8 cellular contexts compared by ENCODE assay signal in genomic region chr13:32309812-32310706, GRCh38. TPM values are rescaled to one million over a fixed set of nuclear protein-coding genes. Genes with fewer than 3 reads are reported as not detected.
DNase-seq lines count a peak whose midpoint lies in the region; ATAC-seq, FAIRE-seq and TF ChIP-seq lines count a peak whose summit lies in the region.

No MANE protein-coding gene starts in this region.

- peaks cover 16% of the 10 kb centered on the region for H3K4me1 Mint-ChIP-seq in activated naive CD8-positive, alpha-beta T cell treated with anti-CD3 and anti-CD28 coated beads, Interleukin-2, amount 50 U/mL, for 24 hours

- H3K36me3 Mint-ChIP-seq in activated naive CD8-positive, alpha-beta T cell treated with anti-CD3 and anti-CD28 coated beads, Interleukin-2, amount 50 U/mL, for 24 hours (ENCODE audit: low read depth): no peaks in the 10 kb centered on the region

- H3K27ac ChIP-seq in A549 (no peak overlapping the region), right cardiac atrium (ENCODE audit: low read length) (peak overlapping the region; percentile 26)

- no peak overlapping the region for H3K4me3 Mint-ChIP-seq in activated naive CD8-positive, alpha-beta T cell treated with anti-CD3 and anti-CD28 coated beads, Interleukin-2, amount 50 U/mL, for 24 hours

- peak; percentile 5 to 49 for DNase-seq in A549 (ENCODE audit: low read depth in 1 of 2, low spot score in 1 of 2)
- DNase-seq in GM03348 (ENCODE audit: low spot score): peak; percentile 63
- DNase-seq in HFF-Myc (ENCODE audit: extremely low read depth, low read depth): no peak
- peak; percentile 10 to 41 for DNase-seq in NCI-H446 (lab: John Stamatoyannopoulos, UW)
- no peak for DNase-seq in activated naive CD8-positive, alpha-beta T cell treated with anti-CD3 and anti-CD28 coated beads, Interleukin-2, amount 50 U/mL, for 24 hours
- no peak for DNase-seq in right cardiac atrium
- no peak for DNase-seq in sciatic nerve (ENCODE audit: low spot score)
- DNase-seq in posterior vena cava (ENCODE audit: low spot score): no peak

- no peak for FAIRE-seq in A549 (lab: Jason Lieb, UNC)

- TF ChIP-seq CTCF in A549 (IDR thresholded peaks at IDR 0.05) (peak; percentile 63), HFF-Myc (IDR thresholded peaks at IDR 0.05; ENCODE audit: low read depth, low read length, missing control alignments) (peak; percentile 59)

- H3K4me1 ChIP-seq in A549: peaks cover 3% of the 10 kb centered on the region; the same call in 1 of the 3 replicates
- H3K4me1 ChIP-seq in right cardiac atrium (ENCODE audit: control insufficient read depth, insufficient read depth, low read length): peaks cover 7% of the 10 kb centered on the region

- H3K27me3 Mint-ChIP-seq in activated naive CD8-positive, alpha-beta T cell treated with anti-CD3 and anti-CD28 coated beads, Interleukin-2, amount 50 U/mL, for 24 hours: no peaks in the 10 kb centered on the region

- H3K27me3 ChIP-seq in right cardiac atrium (ENCODE audit: control insufficient read depth, insufficient read depth): no peaks in the 10 kb centered on the region

- TF ChIP-seq POLR2A in A549 (IDR thresholded peaks at IDR 0.05; ENCODE audit: low read length): no peak

- POLR2A ChIA-PET in A549 (lab: Yijun Ruan, JAX): no interaction called here

- TF ChIP-seq EP300 in A549 (IDR thresholded peaks at IDR 0.05): no peak

- CTCF ChIA-PET in A549 (lab: Yijun Ruan, JAX): interaction anchor here (1.2 to 2.1 kb wide), 3 partner anchors 8 to 401 kb away, joined by 4 to 13 read pairs (median 9); no protein-coding TSS in a partner anchor

- 22% methylated on average over 19 of the region's 19 CpGs for WGBS in A549 (ENCODE audit: missing lambda C conversion rate)
- WGBS in right cardiac atrium: 33% methylated on average over 19 of the region's 19 CpGs

- H3K9me3 Mint-ChIP-seq in activated naive CD8-positive, alpha-beta T cell treated with anti-CD3 and anti-CD28 coated beads, Interleukin-2, amount 50 U/mL, for 24 hours: no peaks in the 10 kb centered on the region

- no peak overlapping the region for H3K27ac Mint-ChIP-seq in activated naive CD8-positive, alpha-beta T cell treated with anti-CD3 and anti-CD28 coated beads, Interleukin-2, amount 50 U/mL, for 24 hours

- H3K4me3 ChIP-seq in A549 (no peak overlapping the region), HFF-Myc (replicated peaks; ENCODE audit: low read depth, low read length) (no peak overlapping the region), right cardiac atrium (ENCODE audit: low read length) (peak overlapping the region; percentile 62)

- TF ChIP-seq RAD21 in A549 (conservative IDR thresholded peaks at IDR 0.05 in 1 of 2, IDR thresholded peaks at IDR 0.05 in 1 of 2): peak; percentile 45 to 61; a peak in 4 of 5 replicates

- H3K9me3 ChIP-seq in A549 (no peaks in the 10 kb centered on the region), right cardiac atrium (ENCODE audit: control insufficient read depth, low read length) (no peaks in the 10 kb centered on the region)

- H3K4me2 ChIP-seq in A549: peak overlapping the region; percentile 64

- intact Hi-C loops in right cardiac atrium (cut with DNase I): loop anchor here (2.0 to 10.0 kb wide), 10 partner anchors 58 to 485 kb away; no protein-coding TSS in a partner anchor
- intact Hi-C loops in sciatic nerve (cut with DNase I): no loop called here
- intact Hi-C loops in posterior vena cava (cut with DNase I): loop anchor here (5.0 to 10.0 kb wide), 4 partner anchors 288 to 408 kb away; no protein-coding TSS in a partner anchor

- ATAC-seq in A549: peak; percentile 81 to 92
- ATAC-seq in activated naive CD8-positive, alpha-beta T cell treated with anti-CD3 and anti-CD28 coated beads, Interleukin-2, amount 50 U/mL, for 24 hours: peak; percentile 52
- ATAC-seq in right cardiac atrium: peak; percentile 72 to 75
- peak; percentile 83 for ATAC-seq in sciatic nerve

TF ChIP-seq in A549, 52 proteins besides CTCF, POLR2A, EP300 and RAD21:
- TF ChIP-seq SMC3 (IDR thresholded peaks at IDR 0.05) (peak; percentile 67), MYC (IDR thresholded peaks at IDR 0.05; ENCODE audit: borderline replicate concordance, low read length) (no peak)
TF ChIP-seq in A549: peak in this region for 1.

RNA-seq across cellular contexts. Expression of gene ZAR1L, which starts 5.1 kb away (rescaled TPM):
- not detected in 2 replicates for polyA plus RNA-seq in A549 (2011; rRNA removed)
- polyA plus RNA-seq in A549 (2012; cell fraction: cytosol; rRNA removed): 0.03 and 0.04 TPM in 2 replicates
- polyA plus RNA-seq in A549 (2012; cell fraction: nucleus; rRNA removed): 0.11 and 0.14 TPM in 2 replicates
- polyA plus RNA-seq in A549 (2017; fragmentation: RNase III; extraction: RNeasy Plus Mini Kit Qiagen cat#74134 plus additional on column Dnase treatment): not detected in 3 replicates
- not detected in 2 replicates for polyA minus RNA-seq in A549 (2011; rRNA and poly(A)+ RNA removed)
- not detected for total RNA-seq in right cardiac atrium
- polyA plus RNA-seq in right cardiac atrium: not detected
- total RNA-seq in sciatic nerve: not detected
- not detected for total RNA-seq in posterior vena cava

RNA-seq across cellular contexts. Expression of gene BRCA2, which starts 5.2 kb away (rescaled TPM):
- polyA plus RNA-seq in A549 (2011; rRNA removed): 4.6 and 5.9 TPM in 2 replicates
- polyA plus RNA-seq in A549 (2012; cell fraction: cytosol; rRNA removed): 2.0 and 2.3 TPM in 2 replicates
- 2.3 and 4.4 TPM in 2 replicates for polyA plus RNA-seq in A549 (2012; cell fraction: nucleus; rRNA removed)
- polyA plus RNA-seq in A549 (2017; fragmentation: RNase III; extraction: RNeasy Plus Mini Kit Qiagen cat#74134 plus additional on column Dnase treatment): 2.6 to 3.6 TPM (median 3.4 TPM) in 3 replicates
- polyA minus RNA-seq in A549 (2011; rRNA and poly(A)+ RNA removed): 3.2 and 4.8 TPM in 2 replicates
- total RNA-seq in right cardiac atrium: 1 to 10 TPM in 3 of 4 donors, under 1 TPM in 1; 0.51 to 1.2 (median 1.1) TPM
- 0.07 TPM for polyA plus RNA-seq in right cardiac atrium
- total RNA-seq in sciatic nerve: 3.6 TPM
- total RNA-seq in posterior vena cava: 1 to 10 TPM; 1.8 to 2.8 TPM

Comparison
In these comparisons a context has a peak if more than half of its experiments do, and no peak if none do; other contexts are left out.
1. DNase-seq: peak in A549 (2 of 2), GM03348 (single experiment) and NCI-H446 (2 of 2); none in HFF-Myc (single experiment), activated naive CD8-positive, alpha-beta T cell treated with anti-CD3 and anti-CD28 coated beads, Interleukin-2, amount 50 U/mL, for 24 hours (single experiment), right cardiac atrium (0 of 3), sciatic nerve (single experiment) and posterior vena cava (single experiment).
2. Peak in every context shown above with its lines, with median percentiles within 50 percentile points of each other: ATAC-seq.